14 cellular contexts compared by ENCODE assay signal in the genomic region with DNA sequence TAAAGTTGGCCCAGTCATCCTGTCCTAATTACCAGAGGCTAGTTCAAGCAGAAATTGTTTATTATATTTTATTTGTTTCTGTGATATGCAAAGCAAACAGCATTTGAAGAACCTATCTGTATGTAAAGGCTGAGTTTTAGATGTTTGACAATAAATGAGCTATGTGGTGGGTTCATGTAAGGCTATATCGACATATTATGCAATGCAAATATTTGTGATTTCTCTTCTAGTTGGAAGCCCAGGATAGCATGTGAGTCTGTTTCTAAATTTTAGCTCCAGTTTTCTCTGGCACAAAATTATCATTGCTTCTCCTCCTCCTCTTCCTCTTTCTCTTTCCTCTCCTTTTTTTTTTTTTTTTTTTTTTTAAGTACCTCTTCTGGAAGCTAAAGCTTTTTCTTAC.
DNase-seq lines count a peak whose midpoint lies in the region; ATAC-seq and TF ChIP-seq lines count a peak whose summit lies in the region.
"Had no signal": no experiment of that assay in that cellular context is flagged by ENCODE, and none has a peak within 500 bp of the region (broad histone marks: within the 10 kb centered on the region; RNA-seq: fewer than 3 reads in every experiment).

No MANE protein-coding gene starts in this region.

- no peak for TF ChIP-seq EP300 in esophagus muscularis mucosa (IDR thresholded peaks at IDR 0.05)

- no peaks in the 10 kb centered on the region for H3K27me3 Mint-ChIP-seq in osteocyte (ENCODE audit: unreplicated experiment)

- no peak overlapping the region for H3K4me3 Mint-ChIP-seq in osteocyte (ENCODE audit: unreplicated experiment)
- H3K4me3 Mint-ChIP-seq: B cell; CD8-positive, alpha-beta T cell had no signal

- peaks cover 9% of the 10 kb centered on the region for H3K4me1 Mint-ChIP-seq in osteocyte (ENCODE audit: unreplicated experiment)
- H3K4me1 Mint-ChIP-seq: B cell had no signal

- H3K36me3 ChIP-seq in SK-N-MC (ENCODE audit: insufficient read depth, low read length): no peaks in the 10 kb centered on the region
- no peaks in the 10 kb centered on the region for H3K36me3 ChIP-seq in esophagus muscularis mucosa
- no peaks in the 10 kb centered on the region for H3K36me3 ChIP-seq in right lobe of liver
- no peaks in the 10 kb centered on the region for H3K36me3 ChIP-seq in thoracic aorta
- H3K36me3 ChIP-seq: BLaER1 treated with 17β-estradiol and CSF1 and Interleukin-3, amounts not matched to agents 10 nM and 100 nM had no signal

- H3K9ac ChIP-seq in SK-N-MC (ENCODE audit: insufficient read length): no peak overlapping the region
- H3K9ac ChIP-seq: BLaER1 treated with 17β-estradiol and CSF1 and Interleukin-3, amounts not matched to agents 10 nM and 100 nM; GM23248 had no signal

- TF ChIP-seq POLR2A in esophagus muscularis mucosa (IDR thresholded peaks at IDR 0.05; ENCODE audit: low read depth): no peak
- no peak for TF ChIP-seq POLR2A in right lobe of liver (IDR thresholded peaks at IDR 0.05)

- WGBS in esophagus muscularis mucosa: 55% methylated on average over 1 of the region's 1 CpG
- WGBS in right lobe of liver (ENCODE audit: insufficient coverage, low coverage, low lambda C conversion rate, missing lambda C conversion rate): 55% methylated on average over 1 of the region's 1 CpG

- DNase-seq in SK-N-MC (ENCODE audit: low read depth, low spot score): no peak
- no peak for DNase-seq in esophagus muscularis mucosa (ENCODE audit: extremely low spot score)
- DNase-seq in right lobe of liver: no peak
- no peak for DNase-seq in thoracic aorta (ENCODE audit: low spot score)
- no peak for DNase-seq in activated gamma-delta T cell (lab: John Stamatoyannopoulos, UW)
- no peak for DNase-seq in osteocyte (ENCODE audit: extremely low spot score, unreplicated experiment)
- DNase-seq in HuH-7.5 (ENCODE audit: low spot score): no peak
- DNase-seq: Calu3; CD8-positive, alpha-beta T cell; DMS 273 treated with DMSO at 0.1 percent for 48 hours; GM23248; HCEC 1CT had no signal

- no peaks in the 10 kb centered on the region for H3K9me3 ChIP-seq in SK-N-MC (ENCODE audit: low read depth, low read length)
- H3K9me3 ChIP-seq in esophagus muscularis mucosa: peaks cover 0 to 13% (median 4%) of the 10 kb centered on the region in 4 donors
- no peaks in the 10 kb centered on the region for H3K9me3 ChIP-seq in right lobe of liver
- peaks cover 5% of the 10 kb centered on the region for H3K9me3 ChIP-seq in thoracic aorta

- peaks cover 0 to 40% (median 27%) of the 10 kb centered on the region in 4 donors for H3K4me1 ChIP-seq in esophagus muscularis mucosa
- peaks cover 0 to 10% (median 1%) of the 10 kb centered on the region in 4 donors for H3K4me1 ChIP-seq in right lobe of liver
- peaks cover 27 to 43% of the 10 kb centered on the region in 2 donors for H3K4me1 ChIP-seq in thoracic aorta (ENCODE audit: control insufficient read depth in 1 of 2, low read depth in 2 of 2)
- H3K4me1 ChIP-seq: BLaER1 treated with 17β-estradiol and CSF1 and Interleukin-3, amounts not matched to agents 10 nM and 100 nM had no signal

- no peak for TF ChIP-seq CTCF in esophagus muscularis mucosa (IDR thresholded peaks at IDR 0.05)
- no peak for TF ChIP-seq CTCF in right lobe of liver (IDR thresholded peaks at IDR 0.05)
- TF ChIP-seq CTCF in thoracic aorta (IDR thresholded peaks at IDR 0.05): no peak
- no peak for TF ChIP-seq CTCF in osteocyte (IDR thresholded peaks at IDR 0.05)

- H3K27ac Mint-ChIP-seq in osteocyte (ENCODE audit: unreplicated experiment): no peak overlapping the region
- H3K27ac Mint-ChIP-seq: B cell; CD8-positive, alpha-beta T cell had no signal

- no peaks in the 10 kb centered on the region for H3K36me3 Mint-ChIP-seq in osteocyte (ENCODE audit: unreplicated experiment)
- H3K36me3 Mint-ChIP-seq: CD8-positive, alpha-beta T cell had no signal

- H3K27ac ChIP-seq in SK-N-MC (peak overlapping the region; percentile 85), esophagus muscularis mucosa (replicated peaks in 1 of 4) (peak overlapping the region; percentile 71 to 79 (median 76)), right lobe of liver (no peak overlapping the region), thoracic aorta (peak overlapping the region; percentile 23 to 58)
- H3K27ac ChIP-seq: BLaER1 treated with 17β-estradiol and CSF1 and Interleukin-3, amounts not matched to agents 10 nM and 100 nM; GM23248 had no signal

- intact Hi-C loops in esophagus muscularis mucosa (cut with DNase I): no loop called here
- intact Hi-C loops in right lobe of liver (cut with DNase I): no loop called here

- no peak overlapping the region for H3K4me3 ChIP-seq in SK-N-MC
- no peak overlapping the region for H3K4me3 ChIP-seq in esophagus muscularis mucosa
- no peak overlapping the region for H3K4me3 ChIP-seq in right lobe of liver
- no peak overlapping the region for H3K4me3 ChIP-seq in thoracic aorta
- H3K4me3 ChIP-seq: BLaER1 treated with 17β-estradiol and CSF1 and Interleukin-3, amounts not matched to agents 10 nM and 100 nM; GM23248 had no signal

- H3K9me3 Mint-ChIP-seq in osteocyte (ENCODE audit: unreplicated experiment): peaks cover 4% of the 10 kb centered on the region

- H3K27me3 ChIP-seq in esophagus muscularis mucosa (no peaks in the 10 kb centered on the region), right lobe of liver (no peaks in the 10 kb centered on the region), thoracic aorta (replicated peaks; ENCODE audit: insufficient read depth) (no peaks in the 10 kb centered on the region)
- H3K27me3 ChIP-seq: BLaER1 treated with 17β-estradiol and CSF1 and Interleukin-3, amounts not matched to agents 10 nM and 100 nM had no signal

- peak; percentile 59 to 73 (median 67) for ATAC-seq in right lobe of liver
- ATAC-seq in thoracic aorta (ENCODE audit: insufficient number of reproducible peaks, low FRiP score, low read depth): no peak
- ATAC-seq: CD8-positive, alpha-beta T cell had no signal

Comparison
In these comparisons a context has a peak if more than half of its experiments do, and no peak if none do; other contexts are left out.
1. H3K27ac ChIP-seq: peak in SK-N-MC (single experiment), esophagus muscularis mucosa (4 of 4) and thoracic aorta (2 of 2); none in right lobe of liver (0 of 3).